In the genomic region with DNA sequence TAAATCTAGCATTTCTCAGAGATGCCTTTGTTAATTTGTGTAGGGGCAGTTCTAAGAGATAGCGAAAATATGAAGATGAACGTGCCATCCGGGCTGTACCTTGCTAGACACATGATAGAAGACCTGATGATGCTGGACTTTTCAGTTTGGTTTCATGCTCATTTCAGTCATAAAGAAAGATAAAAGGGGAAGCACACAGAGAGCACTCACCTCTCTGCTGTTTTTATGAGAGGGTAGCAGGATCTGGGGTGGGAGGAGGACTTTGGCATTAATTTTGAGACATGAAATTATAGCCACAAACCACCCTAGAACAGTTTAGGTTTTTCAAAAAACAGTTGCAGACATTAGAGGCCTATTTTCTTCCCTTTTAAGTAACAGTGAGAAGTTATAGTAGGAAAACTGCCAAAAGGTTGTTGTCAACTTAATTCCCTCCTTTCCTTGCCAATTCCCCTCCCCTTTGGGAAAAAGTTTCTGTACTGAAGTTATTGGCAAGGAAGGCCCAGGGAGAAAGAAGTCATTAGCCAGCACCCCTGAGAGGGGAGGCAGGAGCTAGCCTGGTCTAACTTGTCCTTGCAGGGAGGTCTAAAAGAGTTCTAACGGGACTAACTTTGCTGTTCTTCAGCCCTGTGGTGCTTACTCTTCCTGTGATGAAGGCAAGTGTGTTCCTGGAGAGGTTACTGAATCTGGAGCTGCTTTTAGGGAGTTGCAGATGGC, we compare ENCODE assay signal across 9 cellular contexts. TPM values are rescaled to one million over a fixed set of nuclear protein-coding genes. Genes with fewer than 3 reads are reported as not detected.
DNase-seq lines count a peak whose midpoint lies in the region; ATAC-seq and TF ChIP-seq lines count a peak whose summit lies in the region.
"Had no signal": no experiment of that assay in that cellular context is flagged by ENCODE, and none has a peak within 500 bp of the region (broad histone marks: within the 10 kb centered on the region; RNA-seq: fewer than 3 reads in every experiment).

No MANE protein-coding gene starts in this region.

- POLR2A ChIA-PET in T-cell (lab: Charles Lee), result no interaction called here

- no peak overlapping the region for H2AFZ ChIP-seq in MM.1S (ENCODE audit: low read length)

- peak overlapping the region; percentile 0 to 75 for H3K27ac Mint-ChIP-seq in T-cell

- DNase-seq in activated CD4-positive, CD25-positive, alpha-beta regulatory T cell treated with anti-CD3 and anti-CD28 coated beads, Interleukin-2, amount 50 U/mL, for 72 hours, result no peak
- no peak for DNase-seq in T-cell
- DNase-seq in right lobe of liver, result no peak
- no peak for DNase-seq in left lobe of liver (ENCODE audit: low spot score)
- DNase-seq in NCI-H187 (lab: John Stamatoyannopoulos, UW), result no peak
- no peak for DNase-seq in MM.1S

- no peaks in the 10 kb centered on the region for H4K20me1 ChIP-seq in MM.1S (ENCODE audit: insufficient read depth, low read length)

- 54% methylated on average over 4 of the region's 4 CpGs for WGBS in right lobe of liver (ENCODE audit: insufficient coverage, low coverage, low lambda C conversion rate, missing lambda C conversion rate)

- no peaks in the 10 kb centered on the region for H3K9me2 ChIP-seq in MM.1S (replicated peaks; ENCODE audit: insufficient read depth, low read length)

- H3K9me3 ChIP-seq in right lobe of liver (no peaks in the 10 kb centered on the region), MM.1S (replicated peaks; ENCODE audit: insufficient read depth, low read length) (no peaks in the 10 kb centered on the region)
- H3K9me3 ChIP-seq: pancreas had no signal

- H3K27me3 ChIP-seq in right lobe of liver (no peaks in the 10 kb centered on the region), MM.1S (replicated peaks; ENCODE audit: insufficient read depth, low read length) (no peaks in the 10 kb centered on the region)
- H3K27me3 ChIP-seq: pancreas had no signal

- H3K36me3 ChIP-seq in right lobe of liver (no peaks in the 10 kb centered on the region), MM.1S (replicated peaks; ENCODE audit: insufficient read depth, low read length) (no peaks in the 10 kb centered on the region)
- H3K36me3 ChIP-seq: pancreas had no signal

- H3K36me3 Mint-ChIP-seq in T-cell, result no peaks in the 10 kb centered on the region

- H3K4me1 Mint-ChIP-seq in T-cell, result peaks cover 18 to 29% (median 22%) of the 10 kb centered on the region in 3 donors

- no peak overlapping the region for H3K4me3 Mint-ChIP-seq in T-cell

- H3K27ac ChIP-seq in right lobe of liver (peak overlapping the region in 2 of 3 donors; percentile 5 to 19), MM.1S (ENCODE audit: low read length) (no peak overlapping the region)

- no peaks in the 10 kb centered on the region for H3K27me3 Mint-ChIP-seq in T-cell

- TF ChIP-seq CTCF in right lobe of liver (IDR thresholded peaks at IDR 0.05), result no peak
- TF ChIP-seq CTCF in MM.1S (IDR thresholded peaks at IDR 0.05; ENCODE audit: low read length), result no peak

- H3K9ac ChIP-seq in MM.1S (ENCODE audit: low read length), result no peak overlapping the region

- CTCF ChIA-PET in T-cell (lab: Charles Lee), result interaction anchor here (0.6 to 1.3 kb wide), 3 partner anchors 8 to 178 kb away, joined by 3 read pairs; no protein-coding TSS in a partner anchor

- H3F3A ChIP-seq in MM.1S (ENCODE audit: insufficient read depth, low read length), result peaks cover 5% of the 10 kb centered on the region

- H3K4me3 ChIP-seq in right lobe of liver (no peak overlapping the region), MM.1S (ENCODE audit: low read length) (no peak overlapping the region)

- peaks cover 68% of the 10 kb centered on the region for H3K79me2 ChIP-seq in MM.1S (ENCODE audit: low read length)

- H3K9me3 Mint-ChIP-seq in T-cell, result no peaks in the 10 kb centered on the region

- H3K4me2 ChIP-seq in MM.1S (ENCODE audit: low read depth, low read length), result no peak overlapping the region

- no peak for TF ChIP-seq POLR2A in right lobe of liver (IDR thresholded peaks at IDR 0.05)

- H3K4me1 ChIP-seq in right lobe of liver (peaks cover 0 to 33% (median 5%) of the 10 kb centered on the region in 4 donors), MM.1S (ENCODE audit: low read length) (peaks cover 15% of the 10 kb centered on the region)

- ATAC-seq in activated CD4-positive, CD25-positive, alpha-beta regulatory T cell treated with anti-CD3 and anti-CD28 coated beads, Interleukin-2, amount 50 U/mL, for 24 hours, result peak; percentile 47 to 59
- ATAC-seq in HG02870 (IDR thresholded peaks at IDR 0.05; ENCODE audit: unreplicated experiment) (peak; percentile 83), T-cell (replicated peaks in 1 of 4) (no peak), right lobe of liver (no peak), left lobe of liver (no peak)

- intact Hi-C loops in right lobe of liver (cut with DNase I), result no loop called here

RNA-seq across cellular contexts. Expression of a gene that starts 2.7 kb away (rescaled TPM):
- 1 to 10 TPM; 3.3 to 6.1 (median 4.4) TPM for total RNA-seq in T-cell
- 10 to 100 TPM; 17.4 to 29.9 (median 22.4) TPM for total RNA-seq in right lobe of liver
- total RNA-seq in left lobe of liver, result 22.2 TPM

Comparison
In these comparisons a context has a peak if more than half of its experiments do, and no peak if none do; other contexts are left out.
1. ATAC-seq: peak in activated CD4-positive, CD25-positive, alpha-beta regulatory T cell treated with anti-CD3 and anti-CD28 coated beads, Interleukin-2, amount 50 U/mL, for 24 hours (2 of 2) and HG02870 (single experiment); none in T-cell (0 of 4), right lobe of liver (0 of 4) and left lobe of liver (single experiment).